Comparison of ENCODE assay signal across 15 cellular contexts in genomic region chr7:95874541-95875265, GRCh38.
A peak's percentile ranks its signal among the peaks of the same experiment; 100 is the strongest.
DNase-seq lines count a peak whose midpoint lies in the region; ATAC-seq and TF ChIP-seq lines count a peak whose summit lies in the region.
"Had no signal": no experiment of that assay in that cellular context is flagged by ENCODE, and none has a peak within 500 bp of the region (broad histone marks: within the 10 kb centered on the region; RNA-seq: fewer than 3 reads in every experiment).

No MANE protein-coding gene starts in this region.

- no peaks in the 10 kb centered on the region for H3F3A ChIP-seq in PC-3 (ENCODE audit: low read length, unreplicated experiment)

- no peak overlapping the region for H3K27ac Mint-ChIP-seq in stimulated activated naive CD8-positive, alpha-beta T cell treated with anti-CD3 and anti-CD28 coated beads, Interleukin-15, amount 100 ng/mL, for 72 hours
- H3K27ac Mint-ChIP-seq: stimulated activated naive CD8-positive, alpha-beta T cell treated with anti-CD3 and anti-CD28 coated beads, Interleukin-15, Interleukin-2, amounts not matched to agents 100 ng/mL and 50 ng/mL, for 24 hours had no signal

- no peak overlapping the region for H3K9ac ChIP-seq in PC-3 (ENCODE audit: low read length)
- H3K9ac ChIP-seq: BLaER1 treated with 17β-estradiol and CSF1 and Interleukin-3, amounts not matched to agents 10 nM and 100 nM had no signal

- intact Hi-C loops in PC-3 (cut with micrococcal nuclease): no loop called here
- intact Hi-C loops in OCI-LY7 (cut with micrococcal nuclease; ENCODE audit: unreplicated experiment): loop anchor here (5.0 kb wide), 2 partner anchors 152 to 347 kb away; no protein-coding TSS in a partner anchor

- no peak overlapping the region for H3K27ac ChIP-seq in PC-3 (ENCODE audit: low read length)
- no peak overlapping the region for H3K27ac ChIP-seq in OCI-LY7 (ENCODE audit: low read depth, low read length, poor library complexity, severe bottlenecking)
- H3K27ac ChIP-seq: BLaER1 treated with 17β-estradiol and CSF1 and Interleukin-3, amounts not matched to agents 10 nM and 100 nM had no signal

- DNase-seq in HT1080 (ENCODE audit: low read depth): peak; percentile 40
- peak; percentile 6 for DNase-seq in PC-3
- DNase-seq in glomerular endothelial cell (ENCODE audit: extremely low read depth, low read depth, low spot score): peak; percentile 72
- DNase-seq in pulmonary artery endothelial cell (ENCODE audit: low read depth, low spot score): peak; percentile 64
- no peak for DNase-seq in OCI-LY7 (ENCODE audit: low spot score)
- no peak for DNase-seq in activated effector memory CD4-positive, alpha-beta T cell treated with anti-CD3 and anti-CD28 coated beads, Interleukin-2, amount 50 U/mL, for 16 hours
- DNase-seq in activated CD8-positive, alpha-beta memory T cell treated with anti-CD3 and anti-CD28 coated beads, Interleukin-2, amount 50 U/mL, for 4 hours: no peak
- DNase-seq in stimulated activated naive CD8-positive, alpha-beta T cell treated with anti-CD3 and anti-CD28 coated beads, Interleukin-15, amount 100 ng/mL, for 72 hours: no peak
- DNase-seq: activated CD4-positive, alpha-beta T cell treated with anti-CD3 and anti-CD28 coated beads, Interleukin-2, amount 50 U/mL, for 4 hours; activated CD8-positive, alpha-beta memory T cell treated with anti-CD3 and anti-CD28 coated beads, Interleukin-2, amount 50 U/mL, for 48 hours; stimulated activated CD4-positive, alpha-beta T cell treated with anti-CD3 and anti-CD28 coated beads, Interleukin-2, amount 100 ng/mL, for 48 hours; upper lobe of left lung had no signal

- POLR2A ChIA-PET in PC-3 (lab: Charles Lee; ENCODE audit: unreplicated experiment) (no interaction called here), OCI-LY7 (lab: Charles Lee) (no interaction called here)

- H3K9me2 ChIP-seq in PC-3 (replicated peaks; ENCODE audit: low read length) (no peaks in the 10 kb centered on the region), OCI-LY7 (ENCODE audit: insufficient read depth, low read length) (no peaks in the 10 kb centered on the region)

- H2AFZ ChIP-seq in PC-3 (ENCODE audit: low read length) (no peak overlapping the region), OCI-LY7 (ENCODE audit: low read length) (no peak overlapping the region)

- H3K9me3 Mint-ChIP-seq in stimulated activated naive CD8-positive, alpha-beta T cell treated with anti-CD3 and anti-CD28 coated beads, Interleukin-15, amount 100 ng/mL, for 72 hours: peaks cover 0 to 5% of the 10 kb centered on the region in 2 donors

- peak; percentile 39; the same call in 1 of the 2 replicates for ATAC-seq in PC-3
- no peak for ATAC-seq in stimulated activated naive CD8-positive, alpha-beta T cell treated with anti-CD3 and anti-CD28 coated beads, Interleukin-15, amount 100 ng/mL, for 72 hours

- BruUV-seq in PC-3 (replicated peaks; lab: Mats Ljungman, UMichigan) (no TSS peak), OCI-LY7 (replicated peaks; lab: Mats Ljungman, UMichigan) (no TSS peak)

- H3K4me3 ChIP-seq in PC-3 (ENCODE audit: low read length) (no peak overlapping the region), OCI-LY7 (ENCODE audit: low read depth, low read length, poor library complexity, severe bottlenecking) (no peak overlapping the region)
- H3K4me3 ChIP-seq: BLaER1 treated with 17β-estradiol and CSF1 and Interleukin-3, amounts not matched to agents 10 nM and 100 nM; upper lobe of left lung had no signal

- H3K4me1 ChIP-seq in PC-3 (ENCODE audit: insufficient read depth, low read length): no peaks in the 10 kb centered on the region
- H3K4me1 ChIP-seq in OCI-LY7 (ENCODE audit: insufficient read depth, low read length, poor library complexity, severe bottlenecking): no peaks in the 10 kb centered on the region

- no peaks in the 10 kb centered on the region for H3K27me3 ChIP-seq in PC-3 (ENCODE audit: low read length)
- H3K27me3 ChIP-seq: BLaER1 treated with 17β-estradiol and CSF1 and Interleukin-3, amounts not matched to agents 10 nM and 100 nM; upper lobe of left lung had no signal

- TF ChIP-seq CTCF in PC-3 (conservative IDR thresholded peaks at IDR 0.05; ENCODE audit: low read depth, low read length): no peak
- no peak for TF ChIP-seq CTCF in OCI-LY7 (conservative IDR thresholded peaks at IDR 0.05; ENCODE audit: low read length)

- H3K79me2 ChIP-seq in PC-3 (ENCODE audit: low read length) (no peaks in the 10 kb centered on the region), OCI-LY7 (ENCODE audit: insufficient read depth, low read depth, low read length) (no peaks in the 10 kb centered on the region)

- H3K4me2 ChIP-seq in PC-3 (ENCODE audit: low read length): no peak overlapping the region
- H3K4me2 ChIP-seq in OCI-LY7 (ENCODE audit: low read length): no peak overlapping the region

- peaks cover 26% of the 10 kb centered on the region for H3K27me3 Mint-ChIP-seq in stimulated activated naive CD8-positive, alpha-beta T cell treated with anti-CD3 and anti-CD28 coated beads, Interleukin-15, amount 100 ng/mL, for 72 hours

- H3K4me1 Mint-ChIP-seq in stimulated activated naive CD8-positive, alpha-beta T cell treated with anti-CD3 and anti-CD28 coated beads, Interleukin-15, amount 100 ng/mL, for 72 hours: no peaks in the 10 kb centered on the region
- H3K4me1 Mint-ChIP-seq: brain had no signal

- no peaks in the 10 kb centered on the region for H3K9me3 ChIP-seq in PC-3 (ENCODE audit: low read length)
- H3K9me3 ChIP-seq in OCI-LY7 (ENCODE audit: low read length): no peaks in the 10 kb centered on the region
- H3K9me3 ChIP-seq: BLaER1 treated with 17β-estradiol and CSF1 and Interleukin-3, amounts not matched to agents 10 nM and 100 nM; upper lobe of left lung had no signal

- CTCF ChIA-PET in PC-3 (lab: Charles Lee) (interaction anchor here (0.7 to 1.5 kb wide), 3 partner anchors 148 to 214 kb away, joined by 3 to 4 read pairs (median 3); no protein-coding TSS in a partner anchor), OCI-LY7 (lab: Charles Lee; ENCODE audit: unreplicated experiment) (no interaction called here)

- H3K36me3 ChIP-seq in PC-3 (ENCODE audit: low read depth, low read length) (no peaks in the 10 kb centered on the region), OCI-LY7 (ENCODE audit: insufficient read depth, low read length) (no peaks in the 10 kb centered on the region)
- H3K36me3 ChIP-seq: BLaER1 treated with 17β-estradiol and CSF1 and Interleukin-3, amounts not matched to agents 10 nM and 100 nM; upper lobe of left lung had no signal

- no peak overlapping the region for H3K4me3 Mint-ChIP-seq in stimulated activated naive CD8-positive, alpha-beta T cell treated with anti-CD3 and anti-CD28 coated beads, Interleukin-15, amount 100 ng/mL, for 72 hours
- H3K4me3 Mint-ChIP-seq: stimulated activated naive CD8-positive, alpha-beta T cell treated with anti-CD3 and anti-CD28 coated beads, Interleukin-15, Interleukin-2, amounts not matched to agents 100 ng/mL and 50 ng/mL, for 24 hours had no signal

- H4K20me1 ChIP-seq in PC-3 (ENCODE audit: low read length) (no peaks in the 10 kb centered on the region), OCI-LY7 (ENCODE audit: insufficient read depth, low read length) (no peaks in the 10 kb centered on the region)
- H4K20me1 ChIP-seq: BLaER1 treated with 17β-estradiol and CSF1 and Interleukin-3, amounts not matched to agents 10 nM and 100 nM had no signal

Comparison
In these comparisons a context has a peak if more than half of its experiments do, and no peak if none do; other contexts are left out.
1. DNase-seq: peak in HT1080 (single experiment), PC-3 (single experiment), glomerular endothelial cell (single experiment) and pulmonary artery endothelial cell (single experiment); none in OCI-LY7 (single experiment), activated effector memory CD4-positive, alpha-beta T cell treated with anti-CD3 and anti-CD28 coated beads, Interleukin-2, amount 50 U/mL, for 16 hours (single experiment), activated CD8-positive, alpha-beta memory T cell treated with anti-CD3 and anti-CD28 coated beads, Interleukin-2, amount 50 U/mL, for 4 hours (single experiment) and stimulated activated naive CD8-positive, alpha-beta T cell treated with anti-CD3 and anti-CD28 coated beads, Interleukin-15, amount 100 ng/mL, for 72 hours (0 of 2).